ENCODE assay signal across 10 cellular contexts in genomic region chr5:6744841-6745705, GRCh38. TPM values are rescaled to one million over a fixed set of nuclear protein-coding genes. Genes with fewer than 3 reads are reported as not detected.
A peak's percentile ranks its signal among the peaks of the same experiment; 100 is the strongest.
DNase-seq lines count a peak whose midpoint lies in the region; ATAC-seq and TF ChIP-seq lines count a peak whose summit lies in the region.
"Had no signal": no experiment of that assay in that cellular context is flagged by ENCODE, and none has a peak within 500 bp of the region (broad histone marks: within the 10 kb centered on the region; RNA-seq: fewer than 3 reads in every experiment).

No MANE protein-coding gene starts in this region.

- H3K27me3 ChIP-seq in left lung (no peaks in the 10 kb centered on the region), upper lobe of right lung (no peaks in the 10 kb centered on the region), GM23248 (replicated peaks; ENCODE audit: insufficient read depth) (no peaks in the 10 kb centered on the region)

- H3K79me2 ChIP-seq in GM23248 (ENCODE audit: insufficient read depth), result peaks cover 100% of the 10 kb centered on the region

- peaks cover 0 to 88% of the 10 kb centered on the region in 2 donors for H3K36me3 ChIP-seq in left lung
- peaks cover 86% of the 10 kb centered on the region for H3K36me3 ChIP-seq in upper lobe of right lung
- peaks cover 13% of the 10 kb centered on the region; the same call in 1 of the 2 replicates for H3K36me3 ChIP-seq in GM23248 (ENCODE audit: low read depth)

- POLR2A ChIA-PET in activated B cell treated with CpG ODN at 0.5 μM for 24 hours (lab: Charles Lee), result interaction anchor here (0.6 to 2.6 kb wide), 5 partner anchors 14 to 113 kb away, joined by 3 to 17 read pairs (median 7); partner anchors contain the start of genes NSUN2, SRD5A1 and TENT4A

- H3K9ac ChIP-seq in GM23248, result no peak overlapping the region

- no peaks in the 10 kb centered on the region for H3K27me3 Mint-ChIP-seq in activated naive CD8-positive, alpha-beta T cell treated with anti-CD3 and anti-CD28 coated beads for 36 hours
- no peaks in the 10 kb centered on the region for H3K27me3 Mint-ChIP-seq in activated naive CD8-positive, alpha-beta T cell treated with anti-CD3 and anti-CD28 coated beads, Interleukin-2, amount 50 U/mL, for 24 hours
- H3K27me3 Mint-ChIP-seq in activated B cell treated with CpG ODN at 0.5 μM for 24 hours, result no peaks in the 10 kb centered on the region
- H3K27me3 Mint-ChIP-seq: progenitor cell of endocrine pancreas had no signal

- in situ Hi-C loops in GM23248 (cut with MboI), result loop anchor here (25.0 kb wide), 1 partner anchor 108 kb away; the partner anchor contains the start of genes NSUN2 and SRD5A1

- H3K9me2 ChIP-seq in GM23248 (ENCODE audit: insufficient read depth), result no peaks in the 10 kb centered on the region

- intact Hi-C loops in activated B cell treated with CpG ODN at 0.5 μM for 24 hours (cut with micrococcal nuclease) (loop anchor here (1.0 to 5.0 kb wide), 5 partner anchors 32 to 1253 kb away; partner anchors contain the start of genes MED10, NSUN2, SRD5A1 and TENT4A), left lung (cut with DNase I) (loop anchor here in 1 of 2 donors (10.0 kb wide), 1 partner anchor 110 kb away; the partner anchor contains the start of genes NSUN2 and SRD5A1), upper lobe of right lung (cut with DNase I) (loop anchor here (10.0 kb wide), 1 partner anchor 110 kb away; the partner anchor contains the start of genes NSUN2 and SRD5A1)

- TF ChIP-seq CTCF in activated B cell treated with CpG ODN at 0.5 μM for 24 hours (IDR thresholded peaks at IDR 0.05), result no peak
- no peak for TF ChIP-seq CTCF in left lung (IDR thresholded peaks at IDR 0.05)
- no peak for TF ChIP-seq CTCF in upper lobe of right lung (IDR thresholded peaks at IDR 0.05)

- H3K9me3 ChIP-seq in left lung (no peaks in the 10 kb centered on the region), upper lobe of right lung (no peaks in the 10 kb centered on the region), GM23248 (ENCODE audit: low read depth) (no peaks in the 10 kb centered on the region)
- H3K9me3 ChIP-seq: thoracic aorta had no signal

- WGBS in GM23248 (ENCODE audit: low coverage in 1 of 2, low lambda C conversion rate in 2 of 2, missing lambda C conversion rate in 2 of 2), 2 experiments, result 62 to 65% methylated on average over 12 of the region's 12 CpGs

- DNase-seq in activated naive CD8-positive, alpha-beta T cell treated with anti-CD3 and anti-CD28 coated beads for 36 hours, result no peak
- no peak for DNase-seq in activated naive CD8-positive, alpha-beta T cell treated with anti-CD3 and anti-CD28 coated beads, Interleukin-2, amount 50 U/mL, for 24 hours
- no peak for DNase-seq in activated B cell treated with CpG ODN at 0.5 μM for 24 hours
- DNase-seq in left lung, result no peak
- DNase-seq in upper lobe of right lung, result peak; percentile 36
- DNase-seq in GM23248, result no peak
- no peak for DNase-seq in SKM-1 (lab: John Stamatoyannopoulos, UW; ENCODE audit: unreplicated experiment)

- ATAC-seq in activated naive CD8-positive, alpha-beta T cell treated with anti-CD3 and anti-CD28 coated beads, Interleukin-2, amount 50 U/mL, for 24 hours, result no peak
- ATAC-seq in activated B cell treated with CpG ODN at 0.5 μM for 24 hours (ENCODE audit: low read depth) (no peak), left lung (peak; percentile 14), upper lobe of right lung (no peak), HG03045 (IDR thresholded peaks at IDR 0.05; ENCODE audit: unreplicated experiment) (no peak)

- peak overlapping the region; percentile 25 for H3K27ac Mint-ChIP-seq in activated naive CD8-positive, alpha-beta T cell treated with anti-CD3 and anti-CD28 coated beads for 36 hours
- H3K27ac Mint-ChIP-seq in activated naive CD8-positive, alpha-beta T cell treated with anti-CD3 and anti-CD28 coated beads, Interleukin-2, amount 50 U/mL, for 24 hours, result no peak overlapping the region
- H3K27ac Mint-ChIP-seq in activated B cell treated with CpG ODN at 0.5 μM for 24 hours, result peak overlapping the region; percentile 65
- H3K27ac Mint-ChIP-seq: progenitor cell of endocrine pancreas had no signal

- CTCF ChIA-PET in activated B cell treated with CpG ODN at 0.5 μM for 24 hours (lab: Charles Lee), result interaction anchor here (0.6 to 2.5 kb wide), 29 partner anchors 9 to 1605 kb away, joined by 3 to 28 read pairs (median 3); partner anchors contain the start of genes ADAMTS16, MED10, NSUN2 and SRD5A1

- H3F3A ChIP-seq in GM23248 (ENCODE audit: insufficient read depth), result peaks cover 16% of the 10 kb centered on the region; the same call in 1 of the 2 replicates

- H3K4me1 ChIP-seq in left lung (peaks cover 0 to 9% of the 10 kb centered on the region in 2 donors), upper lobe of right lung (no peaks in the 10 kb centered on the region), GM23248 (ENCODE audit: insufficient read depth) (no peaks in the 10 kb centered on the region)

- no peak overlapping the region for H3K27ac ChIP-seq in left lung
- no peak overlapping the region for H3K27ac ChIP-seq in upper lobe of right lung
- no peak overlapping the region for H3K27ac ChIP-seq in GM23248

- peaks cover 8% of the 10 kb centered on the region; the same call in 1 of the 2 replicates for H4K20me1 ChIP-seq in GM23248 (ENCODE audit: insufficient read depth)

- no peak overlapping the region for H3K4me3 ChIP-seq in left lung
- no peak overlapping the region for H3K4me3 ChIP-seq in upper lobe of right lung
- H3K4me3 ChIP-seq in GM23248, result no peak overlapping the region
- H3K4me3 ChIP-seq: thoracic aorta had no signal

- H3K9me3 Mint-ChIP-seq in activated naive CD8-positive, alpha-beta T cell treated with anti-CD3 and anti-CD28 coated beads for 36 hours, result no peaks in the 10 kb centered on the region
- no peaks in the 10 kb centered on the region for H3K9me3 Mint-ChIP-seq in activated naive CD8-positive, alpha-beta T cell treated with anti-CD3 and anti-CD28 coated beads, Interleukin-2, amount 50 U/mL, for 24 hours
- H3K9me3 Mint-ChIP-seq in activated B cell treated with CpG ODN at 0.5 μM for 24 hours, result no peaks in the 10 kb centered on the region

- no peak overlapping the region for H3K4me2 ChIP-seq in GM23248 (ENCODE audit: unreplicated experiment)

- no peak overlapping the region for H3K4me3 Mint-ChIP-seq in activated naive CD8-positive, alpha-beta T cell treated with anti-CD3 and anti-CD28 coated beads for 36 hours
- H3K4me3 Mint-ChIP-seq in activated naive CD8-positive, alpha-beta T cell treated with anti-CD3 and anti-CD28 coated beads, Interleukin-2, amount 50 U/mL, for 24 hours, result no peak overlapping the region
- no peak overlapping the region for H3K4me3 Mint-ChIP-seq in activated B cell treated with CpG ODN at 0.5 μM for 24 hours

- H2AFZ ChIP-seq in GM23248, result no peak overlapping the region

- peaks cover 33% of the 10 kb centered on the region for H3K36me3 Mint-ChIP-seq in activated naive CD8-positive, alpha-beta T cell treated with anti-CD3 and anti-CD28 coated beads for 36 hours
- peaks cover 53% of the 10 kb centered on the region for H3K36me3 Mint-ChIP-seq in activated naive CD8-positive, alpha-beta T cell treated with anti-CD3 and anti-CD28 coated beads, Interleukin-2, amount 50 U/mL, for 24 hours (ENCODE audit: low read depth)
- peaks cover 87% of the 10 kb centered on the region for H3K36me3 Mint-ChIP-seq in activated B cell treated with CpG ODN at 0.5 μM for 24 hours (ENCODE audit: low read depth)

- peaks cover 10% of the 10 kb centered on the region for H3K4me1 Mint-ChIP-seq in activated naive CD8-positive, alpha-beta T cell treated with anti-CD3 and anti-CD28 coated beads for 36 hours
- H3K4me1 Mint-ChIP-seq in activated naive CD8-positive, alpha-beta T cell treated with anti-CD3 and anti-CD28 coated beads, Interleukin-2, amount 50 U/mL, for 24 hours, result peaks cover 2% of the 10 kb centered on the region
- H3K4me1 Mint-ChIP-seq in activated B cell treated with CpG ODN at 0.5 μM for 24 hours, result peaks cover 9% of the 10 kb centered on the region

RNA-seq across cellular contexts. Expression of gene TENT4A, which starts 31.8 kb away (rescaled TPM):
- total RNA-seq in activated naive CD8-positive, alpha-beta T cell treated with anti-CD3 and anti-CD28 coated beads for 36 hours, result 10 to 100 TPM; 28.2 to 30.7 TPM
- 42.4 and 51.2 TPM in 2 replicates for total RNA-seq in activated B cell treated with CpG ODN at 0.5 μM for 24 hours
- total RNA-seq in left lung, result 10 to 100 TPM; 17.1 to 23.3 TPM
- 19.9 TPM for total RNA-seq in upper lobe of right lung
- total RNA-seq in GM23248 (2014; rRNA removed; shearing (Covaris generic)), result 6.7 and 17.6 TPM in 2 replicates
- polyA plus RNA-seq in GM23248 (2016; fragmentation: Nextera tagmentation; extraction: Ambion mirVana), result 2.0 and 3.0 TPM in 2 replicates
